In genomic region chr6:139765825-139766285, GRCh38 we compare ENCODE assay signal across 9 cellular contexts.
DNase-seq lines count a peak whose midpoint lies in the region; ATAC-seq and TF ChIP-seq lines count a peak whose summit lies in the region.
"Had no signal": no experiment of that assay in that cellular context is flagged by ENCODE, and none has a peak within 500 bp of the region (broad histone marks: within the 10 kb centered on the region; RNA-seq: fewer than 3 reads in every experiment).

No MANE protein-coding gene starts in this region.

- H3K9me3 ChIP-seq in smooth muscle cell (replicated peaks; ENCODE audit: low read depth) (no peaks in the 10 kb centered on the region), MM.1S (replicated peaks; ENCODE audit: insufficient read depth, low read length) (no peaks in the 10 kb centered on the region)

- no peak overlapping the region for H3K4me3 ChIP-seq in smooth muscle cell
- H3K4me3 ChIP-seq in MM.1S (ENCODE audit: low read length): no peak overlapping the region

- ATAC-seq in HG03439 (IDR thresholded peaks at IDR 0.05; ENCODE audit: unreplicated experiment): no peak

- H3K4me1 ChIP-seq in smooth muscle cell (ENCODE audit: low read depth) (peaks cover 21% of the 10 kb centered on the region), MM.1S (ENCODE audit: low read length) (peaks cover 37% of the 10 kb centered on the region)

- H3K79me2 ChIP-seq in smooth muscle cell (ENCODE audit: low read depth): no peaks in the 10 kb centered on the region
- no peaks in the 10 kb centered on the region for H3K79me2 ChIP-seq in MM.1S (ENCODE audit: low read length)

- no peaks in the 10 kb centered on the region for H3K9me2 ChIP-seq in MM.1S (replicated peaks; ENCODE audit: insufficient read depth, low read length)

- H3K4me2 ChIP-seq in smooth muscle cell (peak overlapping the region; percentile 73), MM.1S (ENCODE audit: low read depth, low read length) (no peak overlapping the region)

- H4K20me1 ChIP-seq in smooth muscle cell (ENCODE audit: low read depth) (no peaks in the 10 kb centered on the region), MM.1S (ENCODE audit: insufficient read depth, low read length) (no peaks in the 10 kb centered on the region)

- H3K9ac ChIP-seq in smooth muscle cell (ENCODE audit: low read depth): no peak overlapping the region
- no peak overlapping the region for H3K9ac ChIP-seq in MM.1S (ENCODE audit: low read length)

- H3K36me3 ChIP-seq in smooth muscle cell (ENCODE audit: low read depth) (no peaks in the 10 kb centered on the region), MM.1S (replicated peaks; ENCODE audit: insufficient read depth, low read length) (no peaks in the 10 kb centered on the region)

- H3F3A ChIP-seq in smooth muscle cell (ENCODE audit: low read depth): peaks cover 20% of the 10 kb centered on the region
- H3F3A ChIP-seq in MM.1S (ENCODE audit: insufficient read depth, low read length): peaks cover 18% of the 10 kb centered on the region

- DNase-seq in HS-5 (ENCODE audit: low read depth) (peak; percentile 64), SW480 (ENCODE audit: low spot score) (peak; percentile 35), hepatic stellate cell (ENCODE audit: low spot score) (peak; percentile 12), smooth muscle cell (lab: John Stamatoyannopoulos, UW; ENCODE audit: unreplicated experiment) (no peak), MM.1S (no peak), epidermal melanocyte (ENCODE audit: insufficient read length, low spot score) (no peak), NCI-H446 (lab: John Stamatoyannopoulos, UW) (no peak)
- DNase-seq: KBM-7 had no signal

- peak overlapping the region; percentile 94 for H3K27ac ChIP-seq in smooth muscle cell (ENCODE audit: low read depth)
- H3K27ac ChIP-seq in MM.1S (ENCODE audit: low read length): no peak overlapping the region

- H3K27me3 ChIP-seq in smooth muscle cell (ENCODE audit: low read depth): no peaks in the 10 kb centered on the region
- H3K27me3 ChIP-seq in MM.1S (replicated peaks; ENCODE audit: insufficient read depth, low read length): no peaks in the 10 kb centered on the region

- TF ChIP-seq CTCF in smooth muscle cell (IDR thresholded peaks at IDR 0.05; ENCODE audit: borderline replicate concordance, insufficient read depth, poor library complexity, severe bottlenecking) (no peak), MM.1S (IDR thresholded peaks at IDR 0.05; ENCODE audit: low read length) (no peak)

- 8% methylated on average over 2 of the region's 2 CpGs for WGBS in smooth muscle cell (ENCODE audit: low lambda C conversion rate)

- H2AFZ ChIP-seq in smooth muscle cell (ENCODE audit: low read depth) (no peak overlapping the region), MM.1S (ENCODE audit: low read length) (no peak overlapping the region)

Comparison
In these comparisons a context has a peak if more than half of its experiments do, and no peak if none do; other contexts are left out.
1. DNase-seq: peak in HS-5 (single experiment), SW480 (single experiment) and hepatic stellate cell (single experiment); none in smooth muscle cell (single experiment), MM.1S (single experiment), epidermal melanocyte (single experiment) and NCI-H446 (0 of 2).